In the genomic region with DNA sequence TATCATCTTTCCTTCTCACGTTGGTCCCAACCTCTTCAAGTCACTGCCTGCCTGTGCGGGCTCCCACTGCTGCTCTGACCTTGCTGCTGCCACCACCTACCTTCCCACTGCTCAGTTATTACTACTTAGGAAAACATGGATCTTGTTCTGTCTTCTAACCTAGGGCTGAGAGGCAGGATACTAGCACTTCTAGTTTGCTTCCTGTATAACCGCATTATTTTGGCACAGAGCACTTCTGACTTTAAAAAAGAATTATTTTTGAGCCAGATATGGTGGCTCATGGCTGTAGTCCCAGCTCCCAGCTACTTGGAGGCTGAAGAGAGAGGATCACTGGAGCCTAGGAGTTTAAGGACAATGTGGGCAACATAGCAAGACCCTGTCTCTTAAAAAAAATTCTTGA, we compare ENCODE assay signal across 19 cellular contexts.
DNase-seq lines count a peak whose midpoint lies in the region; ATAC-seq and TF ChIP-seq lines count a peak whose summit lies in the region.
"Had no signal": no experiment of that assay in that cellular context is flagged by ENCODE, and none has a peak within 500 bp of the region (broad histone marks: within the 10 kb centered on the region; RNA-seq: fewer than 3 reads in every experiment).

No MANE protein-coding gene starts in this region.

- H4K91ac ChIP-seq in neuronal stem cell (ENCODE audit: low read depth, low read length, poor library complexity), result peak overlapping the region; percentile 64

- H2BK12ac ChIP-seq in neuronal stem cell (ENCODE audit: low read length), result no peak overlapping the region

- TF ChIP-seq CTCF in choroid plexus epithelial cell (conservative IDR thresholded peaks at IDR 0.05; ENCODE audit: low read depth, low read length), result no peak
- no peak for TF ChIP-seq CTCF in fibroblast of the aortic adventitia (IDR thresholded peaks at IDR 0.05; ENCODE audit: insufficient read depth, low read length)

- ATAC-seq in right cardiac atrium (peak; percentile 37 to 40), Right ventricle myocardium inferior (no peak), GM18498 (IDR thresholded peaks at IDR 0.05; ENCODE audit: unreplicated experiment) (no peak)
- ATAC-seq: GM23338 had no signal

- H3K27ac ChIP-seq in right cardiac atrium (ENCODE audit: low read length) (no peak overlapping the region), neuronal stem cell (replicated peaks; ENCODE audit: low read length) (no peak overlapping the region)
- H3K27ac ChIP-seq: HL-60 had no signal

- H3K9me3 ChIP-seq in right cardiac atrium (ENCODE audit: control insufficient read depth, low read length) (no peaks in the 10 kb centered on the region), neuronal stem cell (replicated peaks in 1 of 2; ENCODE audit: control insufficient read depth in 2 of 2, insufficient read depth in 1 of 2, low read depth in 1 of 2, low read length in 2 of 2) (peaks cover 0 to 4% of the 10 kb centered on the region in 2 donors)
- H3K9me3 ChIP-seq: BE2C had no signal

- no peak overlapping the region for H4K8ac ChIP-seq in neuronal stem cell (ENCODE audit: low read depth, low read length)

- H3K23ac ChIP-seq in neuronal stem cell (ENCODE audit: low read depth, low read length, poor library complexity), result no peak overlapping the region

- H3K14ac ChIP-seq in neuronal stem cell (ENCODE audit: low read length), result no peak overlapping the region

- WGBS in right cardiac atrium, result 47% methylated on average over 3 of the region's 3 CpGs
- WGBS in neuronal stem cell (ENCODE audit: extremely low coverage in 2 of 2, insufficient read length in 2 of 2, insufficient replicate concordance in 1 of 2), 2 donors, result no CpG with 5 or more reads among the region's 3 CpGs

- H3K18ac ChIP-seq in neuronal stem cell (ENCODE audit: low read length), result no peak overlapping the region

- no peaks in the 10 kb centered on the region for H3K4me1 ChIP-seq in right cardiac atrium (ENCODE audit: control insufficient read depth, insufficient read depth, low read length)
- no peaks in the 10 kb centered on the region for H3K4me1 ChIP-seq in neuronal stem cell (ENCODE audit: control insufficient read depth in 2 of 2, insufficient read depth in 1 of 2, low read depth in 1 of 2, low read length in 2 of 2)
- H3K4me1 ChIP-seq: BE2C had no signal

- H2AK5ac ChIP-seq in neuronal stem cell (ENCODE audit: low read depth, low read length), result no peak overlapping the region

- H3K4ac ChIP-seq in neuronal stem cell (ENCODE audit: low read length), result no peak overlapping the region

- no peak overlapping the region for H3K4me2 ChIP-seq in neuronal stem cell (ENCODE audit: insufficient read depth, low read length, poor library complexity, severe bottlenecking)
- H3K4me2 ChIP-seq: GM23338 had no signal

- H3K4me3 ChIP-seq in right cardiac atrium (ENCODE audit: low read length) (no peak overlapping the region), choroid plexus epithelial cell (ENCODE audit: low read depth, low read length) (no peak overlapping the region), fibroblast of the aortic adventitia (ENCODE audit: low read depth, low read length) (no peak overlapping the region), neuronal stem cell (ENCODE audit: low read length in 2 of 2) (no peak overlapping the region)
- H3K4me3 ChIP-seq: GM23338 had no signal

- H3K9ac ChIP-seq in neuronal stem cell (ENCODE audit: low read depth, low read length, poor library complexity), result no peak overlapping the region

- intact Hi-C loops in right cardiac atrium (cut with DNase I), result no loop called here
- intact Hi-C loops in Right ventricle myocardium inferior (cut with DNase I), result no loop called here

- H3K79me1 ChIP-seq in neuronal stem cell (ENCODE audit: low read depth, low read length), result no peaks in the 10 kb centered on the region

- H2AFZ ChIP-seq in neuronal stem cell (ENCODE audit: low read length), result no peak overlapping the region
- H2AFZ ChIP-seq: GM23338 had no signal

- H2BK5ac ChIP-seq in neuronal stem cell (ENCODE audit: low read length), result no peak overlapping the region

- no peak for DNase-seq in right cardiac atrium
- DNase-seq in Right ventricle myocardium inferior (ENCODE audit: missing footprints), result no peak
- DNase-seq in choroid plexus epithelial cell (ENCODE audit: low read depth), result peak; percentile 11
- DNase-seq in fibroblast of the aortic adventitia (ENCODE audit: low read depth), result peak; percentile 10
- no peak for DNase-seq in neuronal stem cell (ENCODE audit: low spot score)
- DNase-seq in AG20443 (ENCODE audit: low spot score), result no peak
- DNase-seq: BE2C; C1 segment of cervical spinal cord; CD4-positive, CD25-positive, alpha-beta regulatory T cell; CD8-positive, alpha-beta memory T cell; COR-L47; DMS 273 treated with DMSO at 0.1 percent for 48 hours; DMS53; DND-41; EL; HCEC 1CT had no signal

- peaks cover 2 to 44% of the 10 kb centered on the region in 2 donors for H3K36me3 ChIP-seq in neuronal stem cell (replicated peaks in 1 of 2; ENCODE audit: control insufficient read depth in 2 of 2, insufficient read depth in 2 of 2, low read length in 2 of 2)
- H3K36me3 ChIP-seq: BE2C had no signal

- H3K27me3 ChIP-seq in right cardiac atrium (ENCODE audit: control insufficient read depth, insufficient read depth), result no peaks in the 10 kb centered on the region
- no peaks in the 10 kb centered on the region for H3K27me3 ChIP-seq in neuronal stem cell (ENCODE audit: control insufficient read depth in 3 of 3, insufficient read depth in 3 of 3, low read depth in 1 of 3, low read length in 3 of 3)
- H3K27me3 ChIP-seq: BE2C had no signal

- H2BK15ac ChIP-seq in neuronal stem cell (ENCODE audit: low read length), result no peak overlapping the region

- H2BK120ac ChIP-seq in neuronal stem cell (ENCODE audit: low read depth, low read length), result no peak overlapping the region

Comparison
In these comparisons a context has a peak if more than half of its experiments do, and no peak if none do; other contexts are left out.
1. ATAC-seq: peak in right cardiac atrium (2 of 2); none in Right ventricle myocardium inferior (single experiment) and GM18498 (single experiment).
2. DNase-seq: peak in choroid plexus epithelial cell (single experiment) and fibroblast of the aortic adventitia (single experiment); none in right cardiac atrium (0 of 3), Right ventricle myocardium inferior (single experiment), neuronal stem cell (single experiment) and AG20443 (single experiment).